Comparison of ENCODE assay signal across 20 cellular contexts in genomic region chr5:55749387-55749786, GRCh38. TPM values are rescaled to one million over a fixed set of nuclear protein-coding genes. Genes with fewer than 3 reads are reported as not detected.
DNase-seq lines count a peak whose midpoint lies in the region; ATAC-seq and TF ChIP-seq lines count a peak whose summit lies in the region.
"Had no signal": no experiment of that assay in that cellular context is flagged by ENCODE, and none has a peak within 500 bp of the region (broad histone marks: within the 10 kb centered on the region; RNA-seq: fewer than 3 reads in every experiment).

No MANE protein-coding gene starts in this region.

- 47 to 60% methylated on average over 2 of the region's 2 CpGs for WGBS in body of pancreas, 2 donors

- peak overlapping the region; percentile 94 for H2AFZ ChIP-seq in neural progenitor cell (replicated peaks)

- H3K4me1 Mint-ChIP-seq in T-helper 1 cell treated with Interleukin-12 subunit alpha and Interleukin-12 subunit beta and Interleukin-4 antibody, amounts not matched to agents 30 μg/mL and 1 μg/mL, for 36 hours (ENCODE audit: low read depth) = peaks cover 4% of the 10 kb centered on the region
- H3K4me1 Mint-ChIP-seq in neural progenitor cell = no peaks in the 10 kb centered on the region
- H3K4me1 Mint-ChIP-seq in stimulated activated memory B cell treated with anti-CD40 and anti-IgM and Interleukin-4, amounts not matched to agents 10 μg/mL and 1 μg/mL and 100 μg/mL, for 72 hours = no peaks in the 10 kb centered on the region
- H3K4me1 Mint-ChIP-seq: CD14-positive monocyte; CD4-positive, alpha-beta memory T cell had no signal

- DNase-seq in T-helper 1 cell (no peak), body of pancreas (no peak), neural progenitor cell (ENCODE audit: low spot score) (no peak), SJCRH30 (no peak)
- DNase-seq in activated CD8-positive, alpha-beta memory T cell treated with anti-CD3 and anti-CD28 coated beads for 24 hours = no peak
- DNase-seq: CD4-positive, alpha-beta memory T cell; DMS153; DMS79; GDM1; HCEC 1CT; IMR-90 had no signal

- H3K79me2 ChIP-seq in neural progenitor cell (ENCODE audit: low read depth) = no peaks in the 10 kb centered on the region

- peaks cover 2% of the 10 kb centered on the region for H3K36me3 Mint-ChIP-seq in T-helper 1 cell treated with Interleukin-12 subunit alpha and Interleukin-12 subunit beta and Interleukin-4 antibody, amounts not matched to agents 30 μg/mL and 1 μg/mL, for 36 hours (ENCODE audit: low read depth)
- H3K36me3 Mint-ChIP-seq in neural progenitor cell = no peaks in the 10 kb centered on the region
- H3K36me3 Mint-ChIP-seq in stimulated activated memory B cell treated with anti-CD40 and anti-IgM and Interleukin-4, amounts not matched to agents 10 μg/mL and 1 μg/mL and 100 μg/mL, for 72 hours = no peaks in the 10 kb centered on the region
- H3K36me3 Mint-ChIP-seq: CD14-positive monocyte; CD4-positive, alpha-beta memory T cell had no signal

- H3K27me3 ChIP-seq in body of pancreas (no peaks in the 10 kb centered on the region), neural progenitor cell (no peaks in the 10 kb centered on the region), SJCRH30 (no peaks in the 10 kb centered on the region; the same call in 1 of the 2 replicates)
- H3K27me3 ChIP-seq: BLaER1 had no signal

- H3K27ac Mint-ChIP-seq in T-helper 1 cell treated with Interleukin-12 subunit alpha and Interleukin-12 subunit beta and Interleukin-4 antibody, amounts not matched to agents 30 μg/mL and 1 μg/mL, for 36 hours = peak overlapping the region; percentile 8
- H3K27ac Mint-ChIP-seq in neural progenitor cell = no peak overlapping the region
- no peak overlapping the region for H3K27ac Mint-ChIP-seq in stimulated activated memory B cell treated with anti-CD40 and anti-IgM and Interleukin-4, amounts not matched to agents 10 μg/mL and 1 μg/mL and 100 μg/mL, for 72 hours
- H3K27ac Mint-ChIP-seq: CD14-positive monocyte; CD4-positive, alpha-beta memory T cell had no signal

- no peaks in the 10 kb centered on the region for H3K9me3 ChIP-seq in body of pancreas
- H3K9me3 ChIP-seq in neural progenitor cell (ENCODE audit: low read depth) = no peaks in the 10 kb centered on the region
- no peaks in the 10 kb centered on the region for H3K9me3 ChIP-seq in SJCRH30 (replicated peaks)
- H3K9me3 ChIP-seq: A549, BLaER1 had no signal

- H3K9me3 Mint-ChIP-seq in T-helper 1 cell treated with Interleukin-12 subunit alpha and Interleukin-12 subunit beta and Interleukin-4 antibody, amounts not matched to agents 30 μg/mL and 1 μg/mL, for 36 hours = no peaks in the 10 kb centered on the region
- no peaks in the 10 kb centered on the region for H3K9me3 Mint-ChIP-seq in neural progenitor cell
- H3K9me3 Mint-ChIP-seq in stimulated activated memory B cell treated with anti-CD40 and anti-IgM and Interleukin-4, amounts not matched to agents 10 μg/mL and 1 μg/mL and 100 μg/mL, for 72 hours = no peaks in the 10 kb centered on the region
- H3K9me3 Mint-ChIP-seq: CD14-positive monocyte had no signal

- TF ChIP-seq CTCF in body of pancreas (IDR thresholded peaks at IDR 0.05) (no peak), neural progenitor cell (IDR thresholded peaks at IDR 0.05) (no peak)

- no peak for TF ChIP-seq POLR2A in body of pancreas (IDR thresholded peaks at IDR 0.05)

- intact Hi-C loops in body of pancreas (cut with DNase I) = no loop called here

- no peak overlapping the region for H3K9ac ChIP-seq in neural progenitor cell
- H3K9ac ChIP-seq: BLaER1 had no signal

- H3K4me3 Mint-ChIP-seq in T-helper 1 cell treated with Interleukin-12 subunit alpha and Interleukin-12 subunit beta and Interleukin-4 antibody, amounts not matched to agents 30 μg/mL and 1 μg/mL, for 36 hours = no peak overlapping the region
- H3K4me3 Mint-ChIP-seq in neural progenitor cell = no peak overlapping the region
- H3K4me3 Mint-ChIP-seq in stimulated activated memory B cell treated with anti-CD40 and anti-IgM and Interleukin-4, amounts not matched to agents 10 μg/mL and 1 μg/mL and 100 μg/mL, for 72 hours = no peak overlapping the region
- H3K4me3 Mint-ChIP-seq: CD14-positive monocyte; CD4-positive, alpha-beta memory T cell had no signal

- H3K4me1 ChIP-seq in body of pancreas = peaks cover 26% of the 10 kb centered on the region
- H3K4me1 ChIP-seq in neural progenitor cell = peaks cover 12% of the 10 kb centered on the region
- no peaks in the 10 kb centered on the region for H3K4me1 ChIP-seq in SJCRH30
- H3K4me1 ChIP-seq: A549, BLaER1 had no signal

- no peaks in the 10 kb centered on the region for H4K20me1 ChIP-seq in neural progenitor cell (ENCODE audit: low read depth)
- H4K20me1 ChIP-seq: BLaER1 had no signal

- H3K27ac ChIP-seq in body of pancreas (peak overlapping the region in 3 of 4 donors; percentile 46 to 73 (median 69)), neural progenitor cell (no peak overlapping the region), SJCRH30 (no peak overlapping the region)
- H3K27ac ChIP-seq: 22Rv1, A549, BLaER1 had no signal

- H3F3A ChIP-seq in neural progenitor cell (ENCODE audit: low read depth) = no peaks in the 10 kb centered on the region

- ATAC-seq in body of pancreas = peak; percentile 26
- peak; percentile 31 for ATAC-seq in stimulated activated memory B cell treated with anti-CD40 and anti-IgM and Interleukin-4, amounts not matched to agents 10 μg/mL and 1 μg/mL and 100 μg/mL, for 72 hours
- ATAC-seq in HG03354 (IDR thresholded peaks at IDR 0.05; ENCODE audit: poor library complexity, severe bottlenecking, unreplicated experiment) = no peak
- ATAC-seq: A549 had no signal

- H3K27me3 Mint-ChIP-seq in T-helper 1 cell treated with Interleukin-12 subunit alpha and Interleukin-12 subunit beta and Interleukin-4 antibody, amounts not matched to agents 30 μg/mL and 1 μg/mL, for 36 hours (ENCODE audit: low read depth) = peaks cover 3% of the 10 kb centered on the region
- H3K27me3 Mint-ChIP-seq in neural progenitor cell (ENCODE audit: insufficient read depth, low read depth) = no peaks in the 10 kb centered on the region
- no peaks in the 10 kb centered on the region for H3K27me3 Mint-ChIP-seq in stimulated activated memory B cell treated with anti-CD40 and anti-IgM and Interleukin-4, amounts not matched to agents 10 μg/mL and 1 μg/mL and 100 μg/mL, for 72 hours

- H3K4me2 ChIP-seq in neural progenitor cell = no peak overlapping the region
- H3K4me2 ChIP-seq: A549, BLaER1 had no signal

- no peak overlapping the region for H3K4me3 ChIP-seq in body of pancreas
- H3K4me3 ChIP-seq in neural progenitor cell = no peak overlapping the region
- H3K4me3 ChIP-seq in SJCRH30 = no peak overlapping the region
- H3K4me3 ChIP-seq: A549, BLaER1 had no signal

- H3K36me3 ChIP-seq in body of pancreas (replicated peaks in 1 of 2; ENCODE audit: insufficient read depth in 1 of 2, low read depth in 2 of 2) = no peaks in the 10 kb centered on the region
- no peaks in the 10 kb centered on the region for H3K36me3 ChIP-seq in neural progenitor cell
- H3K36me3 ChIP-seq in SJCRH30 = no peaks in the 10 kb centered on the region
- H3K36me3 ChIP-seq: BLaER1 had no signal

RNA-seq across cellular contexts. Expression of gene DDX4, which starts 11.5 kb away (rescaled TPM):
- not detected for total RNA-seq in body of pancreas
- 0.09 TPM in 1 of 2 replicates, not detected in the other for total RNA-seq in neural progenitor cell (ENCODE audit: low replicate concordance)
- not detected in 2 replicates for total RNA-seq in SJCRH30 (2014; rRNA removed; shearing (Covaris generic))
- total RNA-seq: CD4-positive, alpha-beta memory T cell; Daoy; H4; IMR-90 had no signal

RNA-seq across cellular contexts. Expression of gene SLC38A9, which starts 37.3 kb away (rescaled TPM):
- 10 to 100 TPM; 33.5 to 43.8 TPM for total RNA-seq in body of pancreas
- total RNA-seq in neural progenitor cell (ENCODE audit: low replicate concordance) = 41.6 and 57.7 TPM in 2 replicates
- total RNA-seq in SJCRH30 (2014; rRNA removed; shearing (Covaris generic)) = 30.6 and 33.7 TPM in 2 replicates

Comparison
In these comparisons a context has a peak if more than half of its experiments do, and no peak if none do; other contexts are left out.
1. H3K27ac ChIP-seq: peak in body of pancreas (3 of 4); none in neural progenitor cell (single experiment) and SJCRH30 (single experiment).